1 cellular context compared by ENCODE assay signal in genomic region chr5:139711067-139711851, GRCh38.
A peak's percentile ranks its signal among the peaks of the same experiment; 100 is the strongest.
TF ChIP-seq lines count a peak whose summit lies in the region.

No MANE protein-coding gene starts in this region.

TF ChIP-seq in WTC11, 78 proteins besides CTCF, POLR2A, EP300 and RAD21 (continued from another document and continues in another):
- TF ChIP-seq GTF2I (CRISPR knock-in tag; conservative IDR thresholded peaks at IDR 0.05): no peak
- no peak for TF ChIP-seq ZNF317 (CRISPR knock-in tag; IDR thresholded peaks at IDR 0.05; ENCODE audit: borderline replicate concordance, low read depth)
- TF ChIP-seq FOXP1 (CRISPR knock-in tag; IDR thresholded peaks at IDR 0.05; ENCODE audit: borderline replicate concordance): no peak
- 0 out of 2 replicates have a peak, but pooled peaks have one; percentile 9 for TF ChIP-seq ETV6 (CRISPR knock-in tag; IDR thresholded peaks at IDR 0.05)
- TF ChIP-seq ATF1 (CRISPR knock-in tag; IDR thresholded peaks at IDR 0.05): no peak
- TF ChIP-seq ZNF138 (CRISPR knock-in tag; conservative IDR thresholded peaks at IDR 0.05): no peak
- 0 out of 2 replicates have a peak, but pooled peaks have one; percentile 2 for TF ChIP-seq TP53 (CRISPR knock-in tag; IDR thresholded peaks at IDR 0.05)
- TF ChIP-seq ARID4B (CRISPR knock-in tag; IDR thresholded peaks at IDR 0.05; ENCODE audit: borderline replicate concordance): no peak
- peak; percentile 95 for TF ChIP-seq ZNF423 (CRISPR knock-in tag; IDR thresholded peaks at IDR 0.05)
- no peak for TF ChIP-seq HMGXB4 (CRISPR knock-in tag; IDR thresholded peaks at IDR 0.05)
- TF ChIP-seq IRF2 (CRISPR knock-in tag; IDR thresholded peaks at IDR 0.05; ENCODE audit: borderline replicate concordance, low read depth): no peak
- no peak for TF ChIP-seq ZNF416 (CRISPR knock-in tag; IDR thresholded peaks at IDR 0.05)
- TF ChIP-seq, protein P1, sequence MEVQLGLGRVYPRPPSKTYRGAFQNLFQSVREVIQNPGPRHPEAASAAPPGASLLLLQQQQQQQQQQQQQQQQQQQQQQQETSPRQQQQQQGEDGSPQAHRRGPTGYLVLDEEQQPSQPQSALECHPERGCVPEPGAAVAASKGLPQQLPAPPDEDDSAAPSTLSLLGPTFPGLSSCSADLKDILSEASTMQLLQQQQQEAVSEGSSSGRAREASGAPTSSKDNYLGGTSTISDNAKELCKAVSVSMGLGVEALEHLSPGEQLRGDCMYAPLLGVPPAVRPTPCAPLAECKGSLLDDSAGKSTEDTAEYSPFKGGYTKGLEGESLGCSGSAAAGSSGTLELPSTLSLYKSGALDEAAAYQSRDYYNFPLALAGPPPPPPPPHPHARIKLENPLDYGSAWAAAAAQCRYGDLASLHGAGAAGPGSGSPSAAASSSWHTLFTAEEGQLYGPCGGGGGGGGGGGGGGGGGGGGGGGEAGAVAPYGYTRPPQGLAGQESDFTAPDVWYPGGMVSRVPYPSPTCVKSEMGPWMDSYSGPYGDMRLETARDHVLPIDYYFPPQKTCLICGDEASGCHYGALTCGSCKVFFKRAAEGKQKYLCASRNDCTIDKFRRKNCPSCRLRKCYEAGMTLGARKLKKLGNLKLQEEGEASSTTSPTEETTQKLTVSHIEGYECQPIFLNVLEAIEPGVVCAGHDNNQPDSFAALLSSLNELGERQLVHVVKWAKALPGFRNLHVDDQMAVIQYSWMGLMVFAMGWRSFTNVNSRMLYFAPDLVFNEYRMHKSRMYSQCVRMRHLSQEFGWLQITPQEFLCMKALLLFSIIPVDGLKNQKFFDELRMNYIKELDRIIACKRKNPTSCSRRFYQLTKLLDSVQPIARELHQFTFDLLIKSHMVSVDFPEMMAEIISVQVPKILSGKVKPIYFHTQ (CRISPR knock-in tag; IDR thresholded peaks at IDR 0.05): no peak
- TF ChIP-seq ZBTB43 (CRISPR knock-in tag; IDR thresholded peaks at IDR 0.05): no peak
- no peak for TF ChIP-seq HMGA2 (CRISPR knock-in tag; IDR thresholded peaks at IDR 0.05)
- TF ChIP-seq, protein P2, sequence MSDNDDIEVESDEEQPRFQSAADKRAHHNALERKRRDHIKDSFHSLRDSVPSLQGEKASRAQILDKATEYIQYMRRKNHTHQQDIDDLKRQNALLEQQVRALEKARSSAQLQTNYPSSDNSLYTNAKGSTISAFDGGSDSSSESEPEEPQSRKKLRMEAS (CRISPR knock-in tag; IDR thresholded peaks at IDR 0.05): 0 out of 2 replicates have a peak, but pooled peaks have one; percentile 2
- TF ChIP-seq OVOL2 (CRISPR knock-in tag; IDR thresholded peaks at IDR 0.05; ENCODE audit: borderline replicate concordance): no peak
- no peak for TF ChIP-seq CBFB (CRISPR knock-in tag; IDR thresholded peaks at IDR 0.05; ENCODE audit: low read depth)
- no peak for TF ChIP-seq MLX (CRISPR knock-in tag; IDR thresholded peaks at IDR 0.05)
- no peak for TF ChIP-seq ZMAT4 (CRISPR knock-in tag; IDR thresholded peaks at IDR 0.05)
- no peak for TF ChIP-seq NR3C1 (CRISPR knock-in tag; conservative IDR thresholded peaks at IDR 0.05; ENCODE audit: low read depth)
- TF ChIP-seq CREM (CRISPR knock-in tag; IDR thresholded peaks at IDR 0.05): peak; percentile 47; the same call in 1 of the 2 replicates
- TF ChIP-seq, protein P3, sequence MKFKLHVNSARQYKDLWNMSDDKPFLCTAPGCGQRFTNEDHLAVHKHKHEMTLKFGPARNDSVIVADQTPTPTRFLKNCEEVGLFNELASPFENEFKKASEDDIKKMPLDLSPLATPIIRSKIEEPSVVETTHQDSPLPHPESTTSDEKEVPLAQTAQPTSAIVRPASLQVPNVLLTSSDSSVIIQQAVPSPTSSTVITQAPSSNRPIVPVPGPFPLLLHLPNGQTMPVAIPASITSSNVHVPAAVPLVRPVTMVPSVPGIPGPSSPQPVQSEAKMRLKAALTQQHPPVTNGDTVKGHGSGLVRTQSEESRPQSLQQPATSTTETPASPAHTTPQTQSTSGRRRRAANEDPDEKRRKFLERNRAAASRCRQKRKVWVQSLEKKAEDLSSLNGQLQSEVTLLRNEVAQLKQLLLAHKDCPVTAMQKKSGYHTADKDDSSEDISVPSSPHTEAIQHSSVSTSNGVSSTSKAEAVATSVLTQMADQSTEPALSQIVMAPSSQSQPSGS (CRISPR knock-in tag; IDR thresholded peaks at IDR 0.05; ENCODE audit: borderline replicate concordance, low read depth): no peak
- no peak for TF ChIP-seq SMAD4 (CRISPR knock-in tag; IDR thresholded peaks at IDR 0.05)
- TF ChIP-seq TCF7 (CRISPR knock-in tag; IDR thresholded peaks at IDR 0.05; ENCODE audit: low read depth): no peak
- 0 out of 2 replicates have a peak, but pooled peaks have one; percentile 26 for TF ChIP-seq MYBL2 (CRISPR knock-in tag; IDR thresholded peaks at IDR 0.05)
- no peak for TF ChIP-seq ESRRA (CRISPR knock-in tag; IDR thresholded peaks at IDR 0.05; ENCODE audit: borderline replicate concordance)
- no peak for TF ChIP-seq EMX1 (CRISPR knock-in tag; IDR thresholded peaks at IDR 0.05)
- no peak for TF ChIP-seq PRDM15 (CRISPR knock-in tag; IDR thresholded peaks at IDR 0.05)
- peak; percentile 54; the same call in 1 of the 2 replicates for TF ChIP-seq E2F5 (CRISPR knock-in tag; IDR thresholded peaks at IDR 0.05)
- TF ChIP-seq, protein P4, sequence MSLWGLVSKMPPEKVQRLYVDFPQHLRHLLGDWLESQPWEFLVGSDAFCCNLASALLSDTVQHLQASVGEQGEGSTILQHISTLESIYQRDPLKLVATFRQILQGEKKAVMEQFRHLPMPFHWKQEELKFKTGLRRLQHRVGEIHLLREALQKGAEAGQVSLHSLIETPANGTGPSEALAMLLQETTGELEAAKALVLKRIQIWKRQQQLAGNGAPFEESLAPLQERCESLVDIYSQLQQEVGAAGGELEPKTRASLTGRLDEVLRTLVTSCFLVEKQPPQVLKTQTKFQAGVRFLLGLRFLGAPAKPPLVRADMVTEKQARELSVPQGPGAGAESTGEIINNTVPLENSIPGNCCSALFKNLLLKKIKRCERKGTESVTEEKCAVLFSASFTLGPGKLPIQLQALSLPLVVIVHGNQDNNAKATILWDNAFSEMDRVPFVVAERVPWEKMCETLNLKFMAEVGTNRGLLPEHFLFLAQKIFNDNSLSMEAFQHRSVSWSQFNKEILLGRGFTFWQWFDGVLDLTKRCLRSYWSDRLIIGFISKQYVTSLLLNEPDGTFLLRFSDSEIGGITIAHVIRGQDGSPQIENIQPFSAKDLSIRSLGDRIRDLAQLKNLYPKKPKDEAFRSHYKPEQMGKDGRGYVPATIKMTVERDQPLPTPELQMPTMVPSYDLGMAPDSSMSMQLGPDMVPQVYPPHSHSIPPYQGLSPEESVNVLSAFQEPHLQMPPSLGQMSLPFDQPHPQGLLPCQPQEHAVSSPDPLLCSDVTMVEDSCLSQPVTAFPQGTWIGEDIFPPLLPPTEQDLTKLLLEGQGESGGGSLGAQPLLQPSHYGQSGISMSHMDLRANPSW (CRISPR knock-in tag; conservative IDR thresholded peaks at IDR 0.05; ENCODE audit: low read depth): no peak
- no peak for TF ChIP-seq IRF1 (CRISPR knock-in tag; IDR thresholded peaks at IDR 0.05)
- no peak for TF ChIP-seq GABPB1 (CRISPR knock-in tag; IDR thresholded peaks at IDR 0.05)
